In genomic region chr6:33416386-33417126, GRCh38 we compare ENCODE assay signal across 8 cellular contexts. TPM values are rescaled to one million over a fixed set of nuclear protein-coding genes. Genes with fewer than 3 reads are reported as not detected.
DNase-seq lines count a peak whose midpoint lies in the region; FAIRE-seq and TF ChIP-seq lines count a peak whose summit lies in the region.

No MANE protein-coding gene starts in this region.

- DNase-seq in AG04449 (ENCODE audit: low read depth, low spot score): no peak
- no peak for DNase-seq in HFF-Myc (ENCODE audit: extremely low read depth, low read depth)
- no peak for DNase-seq in astrocyte of the cerebellum (ENCODE audit: low read depth)
- DNase-seq in cerebellar cortex (ENCODE audit: low spot score): no peak
- DNase-seq in urothelium cell line (ENCODE audit: low spot score): no peak
- no peak for DNase-seq in DMS 273 (lab: John Stamatoyannopoulos, UW; ENCODE audit: unreplicated experiment)
- DNase-seq in SK-N-DZ (ENCODE audit: low spot score): no peak

- H3K4me1 ChIP-seq in mononuclear cell (ENCODE audit: insufficient read depth, low read length): peaks cover 67% of the 10 kb centered on the region

- CTCF ChIA-PET in AG04449 (lab: Yijun Ruan, JAX): interaction anchor here (1.1 to 2.3 kb wide), 4 partner anchors 9 to 163 kb away, joined by 3 to 11 read pairs (median 5); partner anchors contain the start of gene BAK1

- POLR2A ChIA-PET in AG04449 (lab: Yijun Ruan, JAX): interaction anchor here (0.6 kb wide), 1 partner anchor 9 kb away, joined by 4 read pairs; no protein-coding TSS in a partner anchor

- FAIRE-seq in urothelium cell line (lab: Jason Lieb, UNC): no peak

- TF ChIP-seq CTCF in AG04449 (IDR thresholded peaks at IDR 0.05; ENCODE audit: insufficient read depth, low read length, missing control alignments) (no peak), HFF-Myc (IDR thresholded peaks at IDR 0.05; ENCODE audit: low read depth, low read length, missing control alignments) (no peak), astrocyte of the cerebellum (IDR thresholded peaks at IDR 0.05; ENCODE audit: low read depth, low read length, missing control alignments) (no peak)

- peak overlapping the region; percentile 91 for H3K4me3 ChIP-seq in AG04449 (ENCODE audit: low read depth, low read length)
- H3K4me3 ChIP-seq in HFF-Myc (replicated peaks; ENCODE audit: low read depth, low read length): peak overlapping the region; percentile 97
- peak overlapping the region; percentile 81 for H3K4me3 ChIP-seq in astrocyte of the cerebellum (ENCODE audit: low read depth, low read length)
- peak overlapping the region; percentile 43 for H3K4me3 ChIP-seq in mononuclear cell (ENCODE audit: low read length)

- no peaks in the 10 kb centered on the region for H3K9me3 ChIP-seq in mononuclear cell (ENCODE audit: low read depth, low read length)

- in situ Hi-C loops in astrocyte of the cerebellum (cut with HindIII; ENCODE audit: low sequenced_read_pairs): no loop called here

- no peaks in the 10 kb centered on the region for H3K27me3 ChIP-seq in mononuclear cell (ENCODE audit: insufficient read depth, low read length)

RNA-seq across cellular contexts. Expression of gene CUTA, which starts 1.4 kb away (rescaled TPM):
- total RNA-seq in mononuclear cell: 66.3 TPM
- 267 and 272 TPM in 2 replicates for polyA plus RNA-seq in SK-N-DZ (2014; cell fraction: cytosol; rRNA removed)
- polyA plus RNA-seq in SK-N-DZ (2014; cell fraction: nucleus; rRNA removed): 200 and 234 TPM in 2 replicates

RNA-seq across cellular contexts. Expression of gene SYNGAP1, which starts 3.3 kb away (rescaled TPM):
- 10.5 TPM for total RNA-seq in mononuclear cell
- polyA plus RNA-seq in SK-N-DZ (2014; cell fraction: cytosol; rRNA removed): 6.5 and 8.6 TPM in 2 replicates
- polyA plus RNA-seq in SK-N-DZ (2014; cell fraction: nucleus; rRNA removed): 18.6 and 35.4 TPM in 2 replicates

RNA-seq across cellular contexts. Expression of gene PHF1, which starts 5.7 kb away (rescaled TPM):
- 78.5 TPM for total RNA-seq in mononuclear cell
- polyA plus RNA-seq in SK-N-DZ (2014; cell fraction: cytosol; rRNA removed): 34.8 and 38.5 TPM in 2 replicates
- 264 and 294 TPM in 2 replicates for polyA plus RNA-seq in SK-N-DZ (2014; cell fraction: nucleus; rRNA removed)

RNA-seq across cellular contexts. Expression of gene KIFC1, which starts 24.9 kb away (rescaled TPM):
- total RNA-seq in mononuclear cell: 0.94 TPM
- 130 and 153 TPM in 2 replicates for polyA plus RNA-seq in SK-N-DZ (2014; cell fraction: cytosol; rRNA removed)
- polyA plus RNA-seq in SK-N-DZ (2014; cell fraction: nucleus; rRNA removed): 192 and 214 TPM in 2 replicates

RNA-seq across cellular contexts. Expression of gene ZBTB9, which starts 37.8 kb away (rescaled TPM):
- total RNA-seq in mononuclear cell: 3.5 TPM
- 7.4 and 7.6 TPM in 2 replicates for polyA plus RNA-seq in SK-N-DZ (2014; cell fraction: cytosol; rRNA removed)
- 11.4 and 23.1 TPM in 2 replicates for polyA plus RNA-seq in SK-N-DZ (2014; cell fraction: nucleus; rRNA removed)

Comparison
In these comparisons a context has a peak if more than half of its experiments do, and no peak if none do; other contexts are left out.
1. H3K4me3 ChIP-seq: peak in every context shown above with its lines; median percentile 97 in HFF-Myc; 91 in AG04449; 81 in astrocyte of the cerebellum; 43 in mononuclear cell.